1 cellular context compared by ENCODE assay signal in the genomic region with DNA sequence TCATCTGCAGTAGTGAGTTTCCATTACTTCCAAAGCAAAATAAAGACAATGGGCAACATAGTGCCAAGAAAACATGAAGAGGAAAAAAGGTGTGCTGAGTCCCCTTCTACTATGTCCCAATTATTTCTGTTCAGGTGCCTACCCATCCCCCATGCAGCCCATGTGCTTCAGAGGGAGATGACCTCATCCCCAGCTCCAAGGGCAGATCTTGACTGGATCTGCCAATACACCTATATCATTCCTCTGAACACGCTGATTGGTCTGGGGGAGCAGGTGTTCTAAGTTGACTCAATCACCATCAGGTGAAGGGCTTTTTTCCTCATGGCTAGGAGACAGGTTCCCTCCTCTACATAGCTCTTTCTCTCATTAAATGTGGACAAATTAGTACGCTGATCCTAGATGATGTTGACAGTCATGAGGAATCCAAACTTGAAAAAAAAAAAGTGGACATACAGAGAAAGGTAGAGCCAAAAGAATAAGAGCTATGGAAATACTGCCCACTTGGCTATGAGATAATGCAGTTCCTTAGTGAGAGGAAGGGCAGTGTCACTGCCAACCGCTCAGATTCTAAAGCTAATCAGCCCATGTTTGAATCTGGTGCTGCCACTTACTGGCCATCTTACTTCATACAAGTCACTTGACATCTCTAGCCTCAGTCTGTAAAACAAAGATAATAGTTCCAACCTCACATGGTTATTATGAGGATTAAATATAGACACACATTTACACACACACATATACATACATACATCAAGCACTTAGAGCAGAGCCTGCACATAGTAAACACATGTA.
TF ChIP-seq lines count a peak whose summit lies in the region.

No MANE protein-coding gene starts in this region.

TF ChIP-seq in HCT116, 20 proteins besides CTCF, POLR2A, EP300 and RAD21 (continued from another document):
- TF ChIP-seq, protein P1, sequence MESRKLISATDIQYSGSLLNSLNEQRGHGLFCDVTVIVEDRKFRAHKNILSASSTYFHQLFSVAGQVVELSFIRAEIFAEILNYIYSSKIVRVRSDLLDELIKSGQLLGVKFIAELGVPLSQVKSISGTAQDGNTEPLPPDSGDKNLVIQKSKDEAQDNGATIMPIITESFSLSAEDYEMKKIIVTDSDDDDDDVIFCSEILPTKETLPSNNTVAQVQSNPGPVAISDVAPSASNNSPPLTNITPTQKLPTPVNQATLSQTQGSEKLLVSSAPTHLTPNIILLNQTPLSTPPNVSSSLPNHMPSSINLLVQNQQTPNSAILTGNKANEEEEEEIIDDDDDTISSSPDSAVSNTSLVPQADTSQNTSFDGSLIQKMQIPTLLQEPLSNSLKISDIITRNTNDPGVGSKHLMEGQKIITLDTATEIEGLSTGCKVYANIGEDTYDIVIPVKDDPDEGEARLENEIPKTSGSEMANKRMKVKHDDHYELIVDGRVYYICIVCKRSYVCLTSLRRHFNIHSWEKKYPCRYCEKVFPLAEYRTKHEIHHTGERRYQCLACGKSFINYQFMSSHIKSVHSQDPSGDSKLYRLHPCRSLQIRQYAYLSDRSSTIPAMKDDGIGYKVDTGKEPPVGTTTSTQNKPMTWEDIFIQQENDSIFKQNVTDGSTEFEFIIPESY (IDR thresholded peaks at IDR 0.05; ENCODE audit: extremely low read depth, insufficient replicate concordance, low read length) = no peak
TF ChIP-seq in HCT116: peak in this region for 0.
